In genomic region chr7:6175642-6176041, GRCh38 we compare ENCODE assay signal across 16 cellular contexts.
DNase-seq lines count a peak whose midpoint lies in the region; ATAC-seq and TF ChIP-seq lines count a peak whose summit lies in the region.
"Had no signal": no experiment of that assay in that cellular context is flagged by ENCODE, and none has a peak within 500 bp of the region (broad histone marks: within the 10 kb centered on the region; RNA-seq: fewer than 3 reads in every experiment).

No MANE protein-coding gene starts in this region.

- intact Hi-C loops in IMR-90 (cut with micrococcal nuclease) (loop anchor here (5.0 kb wide), 2 partner anchors 97 to 147 kb away; partner anchors contain the start of gene CYTH3), ascending aorta (cut with DNase I) (loop anchor here (1.0 to 5.0 kb wide), 3 partner anchors 13 to 142 kb away; no protein-coding TSS in a partner anchor), left lung (cut with DNase I) (no loop called here)

- peaks cover 8 to 65% of the 10 kb centered on the region in 2 experiments for H3K79me1 ChIP-seq in IMR-90 (ENCODE audit: low read depth in 1 of 2, low read length in 2 of 2)

- dilution Hi-C loops in IMR-90 (cut with HindIII; ENCODE audit: low sequenced_read_pairs, unreplicated experiment), result no loop called here

- TF ChIP-seq CTCF in AG09309 (IDR thresholded peaks at IDR 0.05; ENCODE audit: control insufficient read depth, insufficient read depth, low read depth, low read length, missing control alignments) (no peak), IMR-90 (conservative IDR thresholded peaks at IDR 0.05; ENCODE audit: low read depth, low read length) (no peak), ascending aorta (IDR thresholded peaks at IDR 0.05) (no peak), left lung (IDR thresholded peaks at IDR 0.05) (no peak)

- WGBS in IMR-90 (ENCODE audit: extremely low coverage in 2 of 2, insufficient read length in 1 of 2), 2 experiments, result 0% methylated on average over 2 of the region's 4 CpGs; no CpG with 5 or more reads in 1 of the 2 experiments

- H3K23ac ChIP-seq in IMR-90 (ENCODE audit: low read depth, low read length), result no peak overlapping the region

- H4K20me1 ChIP-seq in IMR-90 (ENCODE audit: insufficient read depth, low read length), result 0 out of 2 replicates have a peak, but pooled peaks cover 3% of the 10 kb centered on the region

- H3K4ac ChIP-seq in IMR-90 (ENCODE audit: low read depth, low read length), result 0 out of 2 replicates have a peak overlapping the region, but pooled peaks have one; percentile 24

- H2BK20ac ChIP-seq in IMR-90 (ENCODE audit: low read depth, low read length), result no peak overlapping the region

- in situ Hi-C loops in IMR-90 (cut with MboI; ENCODE audit: low sequenced_read_pairs), result no loop called here

- H3K4me3 ChIP-seq in AG09309 (ENCODE audit: control insufficient read depth, low read depth, low read length) (no peak overlapping the region), IMR-90 (ENCODE audit: insufficient read depth, low read depth, low read length) (no peak overlapping the region), ascending aorta (no peak overlapping the region), left lung (no peak overlapping the region)
- H3K4me3 ChIP-seq: colonic mucosa, lower lobe of right lung had no signal

- H3K4me1 ChIP-seq in IMR-90 (ENCODE audit: control insufficient read depth, insufficient read depth, low read length) (peaks cover 11% of the 10 kb centered on the region), ascending aorta (peaks cover 14 to 59% of the 10 kb centered on the region in 2 donors), left lung (peaks cover 11 to 30% of the 10 kb centered on the region in 2 donors)
- H3K4me1 ChIP-seq: colonic mucosa had no signal

- DNase-seq in AG09309 (ENCODE audit: low read depth), result peak; percentile 25
- peak; percentile 57 for DNase-seq in IMR-90
- peak; percentile 55 to 90 for DNase-seq in ascending aorta (ENCODE audit: low spot score in 2 of 2)
- DNase-seq in left lung, result no peak
- no peak for DNase-seq in NCI-H1930 (lab: John Stamatoyannopoulos, UW)
- DNase-seq in occipital lobe (lab: John Stamatoyannopoulos, UW), result no peak
- no peak for DNase-seq in mucosa of gallbladder (ENCODE audit: low spot score)
- no peak for DNase-seq in DMS114 treated with DMSO at 0.1 percent for 48 hours (lab: John Stamatoyannopoulos, UW; ENCODE audit: unreplicated experiment)
- DNase-seq: activated CD4-positive, alpha-beta T cell treated with anti-CD3 and anti-CD28 coated beads for 36 hours; activated gamma-delta T cell treated with Interleukin-2 at 50 U/mL for 16 hours; colonic mucosa; lower lobe of right lung; NCI-H1092; NCI-H526; SW 1271 had no signal

- H3K56ac ChIP-seq in IMR-90 (ENCODE audit: extremely low read depth, insufficient read depth, low read length), result no peak overlapping the region

- H4K5ac ChIP-seq in IMR-90 (ENCODE audit: low read depth, low read length), result no peak overlapping the region

- H2BK120ac ChIP-seq in IMR-90 (ENCODE audit: low read depth, low read length), result no peak overlapping the region

- H2BK15ac ChIP-seq in IMR-90 (ENCODE audit: low read depth, low read length), result no peak overlapping the region

- peak overlapping the region; percentile 37; the same call in 1 of the 2 replicates for H3K4me2 ChIP-seq in IMR-90 (ENCODE audit: low read depth, low read length)

- POLR2A ChIA-PET in IMR-90 (lab: Charles Lee; ENCODE audit: unreplicated experiment), result no interaction called here

- CTCF ChIA-PET in IMR-90 (lab: Yijun Ruan, JAX), result no interaction called here

- H3K36me3 ChIP-seq in IMR-90 (ENCODE audit: control insufficient read depth, insufficient read depth, low read length), result peaks cover 22% of the 10 kb centered on the region
- H3K36me3 ChIP-seq in ascending aorta, result peaks cover 19 to 29% of the 10 kb centered on the region in 2 donors
- H3K36me3 ChIP-seq in left lung, result peaks cover 0 to 19% of the 10 kb centered on the region in 2 donors
- H3K36me3 ChIP-seq: colonic mucosa had no signal

- no peak for TF ChIP-seq RAD21 in IMR-90 (IDR thresholded peaks at IDR 0.05; ENCODE audit: low read length)

- no peak overlapping the region for H2BK5ac ChIP-seq in IMR-90 (ENCODE audit: low read depth, low read length, poor library complexity, severe bottlenecking)

- no peak overlapping the region for H2AK9ac ChIP-seq in IMR-90 (replicated peaks; ENCODE audit: low read depth, low read length, poor library complexity)

- H2AFZ ChIP-seq in IMR-90 (replicated peaks; ENCODE audit: low read length, poor library complexity), result no peak overlapping the region

- no peak for TF ChIP-seq POLR2A in IMR-90 (IDR thresholded peaks at IDR 0.05; ENCODE audit: low read depth, low read length)

- H3K27ac ChIP-seq in IMR-90 (ENCODE audit: insufficient read depth, low read length), result no peak overlapping the region
- peak overlapping the region; percentile 81 to 87 for H3K27ac ChIP-seq in ascending aorta
- H3K27ac ChIP-seq in left lung, result no peak overlapping the region
- H3K27ac ChIP-seq: C4-2B, colonic mucosa, lower lobe of right lung had no signal

- peak; percentile 33 for ATAC-seq in IMR-90 (ENCODE audit: low read depth)
- peak; percentile 34 for ATAC-seq in left lung
- ATAC-seq: activated CD4-positive, alpha-beta T cell treated with anti-CD3 and anti-CD28 coated beads for 36 hours had no signal

- H2AK5ac ChIP-seq in IMR-90 (ENCODE audit: low read depth, low read length), result no peak overlapping the region

- H3K9me1 ChIP-seq in IMR-90 (ENCODE audit: insufficient read depth, low read length), result peaks cover 22% of the 10 kb centered on the region

- H3K27me3 ChIP-seq in IMR-90 (ENCODE audit: control insufficient read depth, insufficient read depth, low read length) (no peaks in the 10 kb centered on the region), ascending aorta (no peaks in the 10 kb centered on the region), left lung (no peaks in the 10 kb centered on the region)
- H3K27me3 ChIP-seq: colonic mucosa had no signal

- H3K9me3 ChIP-seq in IMR-90 (ENCODE audit: control insufficient read depth, insufficient read depth, low read length) (no peaks in the 10 kb centered on the region), ascending aorta (no peaks in the 10 kb centered on the region), left lung (no peaks in the 10 kb centered on the region)
- H3K9me3 ChIP-seq: colonic mucosa, lower lobe of right lung had no signal

- BruUV-seq in IMR-90 (replicated peaks; lab: Mats Ljungman, UMichigan), result no TSS peak

- no peak overlapping the region for H4K91ac ChIP-seq in IMR-90 (ENCODE audit: insufficient read depth, low read depth, low read length)

- H3K18ac ChIP-seq in IMR-90 (ENCODE audit: low read depth, low read length), result no peak overlapping the region

- no peak overlapping the region for H3K9ac ChIP-seq in IMR-90 (ENCODE audit: low read depth, low read length)

- 0 out of 2 replicates have a peak overlapping the region, but pooled peaks have one; percentile 58 for H3K14ac ChIP-seq in IMR-90 (replicated peaks; ENCODE audit: low read depth, low read length)

- H4K8ac ChIP-seq in IMR-90 (ENCODE audit: low read depth in 2 of 2, low read length in 2 of 2), result no peak overlapping the region

TF ChIP-seq in IMR-90, 13 proteins besides CTCF, POLR2A, EP300 and RAD21:
- TF ChIP-seq CEBPB (IDR thresholded peaks at IDR 0.05; ENCODE audit: low read depth, low read length) (peak; percentile 43; the same call in 1 of the 2 replicates), MXI1 (IDR thresholded peaks at IDR 0.05; ENCODE audit: borderline replicate concordance, low read depth, low read length) (no peak), BHLHE40 (IDR thresholded peaks at IDR 0.05; ENCODE audit: low read depth, low read length) (peak; percentile 68), FOS (IDR thresholded peaks at IDR 0.05; ENCODE audit: low read depth, low read length) (peak; percentile 37; the same call in 1 of the 2 replicates)

Comparison
In these comparisons a context has a peak if more than half of its experiments do, and no peak if none do; other contexts are left out.
1. DNase-seq: peak in AG09309 (single experiment), IMR-90 (single experiment) and ascending aorta (2 of 2); none in left lung (0 of 2), NCI-H1930 (0 of 2), occipital lobe (single experiment), mucosa of gallbladder (single experiment) and DMS114 treated with DMSO at 0.1 percent for 48 hours (single experiment).
2. H3K27ac ChIP-seq: peak in ascending aorta (2 of 2); none in IMR-90 (single experiment) and left lung (0 of 2).
3. intact Hi-C loops: an anchor here in IMR-90 (5.0 kb wide) and ascending aorta (1.0 to 5.0 kb wide); none called in left lung.